19 cellular contexts compared by ENCODE assay signal in genomic region chr1:118503747-118504146, GRCh38.
"Had no signal": no experiment of that assay in that cellular context is flagged by ENCODE, and none has a peak within 500 bp of the region (broad histone marks: within the 10 kb centered on the region; RNA-seq: fewer than 3 reads in every experiment).

No MANE protein-coding gene starts in this region.

- H3K4me3 ChIP-seq: colonic mucosa, dorsolateral prefrontal cortex, esophagus muscularis mucosa, mucosa of descending colon, tibial artery had no signal

- H3K27me3 Mint-ChIP-seq: activated CD4-positive, alpha-beta memory T cell treated with anti-CD3 and anti-CD28 coated beads for 36 hours; activated naive CD4-positive, alpha-beta T cell treated with anti-CD3 and anti-CD28 coated beads, Interleukin-2, amount 10 ng/mL, durations not matched to agents 7 days and 5 days; effector memory CD8-positive, alpha-beta T cell; memory B cell; naive B cell; progenitor cell of endocrine pancreas; stimulated activated naive CD8-positive, alpha-beta T cell treated with anti-CD3 and anti-CD28 coated beads, Interleukin-15, amount 100 ng/mL, for 72 hours; T-helper 17 cell had no signal

- H3K4me1 ChIP-seq: colonic mucosa, tibial artery had no signal

- H3K4me3 Mint-ChIP-seq: activated CD4-positive, alpha-beta memory T cell treated with anti-CD3 and anti-CD28 coated beads for 36 hours; activated naive CD4-positive, alpha-beta T cell treated with anti-CD3 and anti-CD28 coated beads, Interleukin-2, amount 10 ng/mL, durations not matched to agents 7 days and 5 days; effector memory CD8-positive, alpha-beta T cell; memory B cell; naive B cell; stimulated activated effector memory CD8-positive, alpha-beta T cell treated with anti-CD3 and anti-CD28 coated beads, Interleukin-12 subunit alpha, Interleukin-12 subunit beta, amount 100 ng/mL, for 72 hours; stimulated activated naive CD8-positive, alpha-beta T cell treated with anti-CD3 and anti-CD28 coated beads, Interleukin-15, amount 100 ng/mL, for 72 hours; T-helper 17 cell had no signal

- ATAC-seq: effector memory CD8-positive, alpha-beta T cell; mucosa of descending colon; stimulated activated effector memory CD8-positive, alpha-beta T cell treated with anti-CD3 and anti-CD28 coated beads, Interleukin-12 subunit alpha, Interleukin-12 subunit beta, amount 100 ng/mL, for 72 hours; stimulated activated naive CD8-positive, alpha-beta T cell treated with anti-CD3 and anti-CD28 coated beads, Interleukin-15, amount 100 ng/mL, for 72 hours; T-helper 17 cell had no signal

- H3K4me1 Mint-ChIP-seq: activated naive CD4-positive, alpha-beta T cell treated with anti-CD3 and anti-CD28 coated beads, Interleukin-2, amount 10 ng/mL, durations not matched to agents 7 days and 5 days; memory B cell; naive B cell; stimulated activated effector memory CD8-positive, alpha-beta T cell treated with anti-CD3 and anti-CD28 coated beads, Interleukin-12 subunit alpha, Interleukin-12 subunit beta, amount 100 ng/mL, for 72 hours; stimulated activated naive CD8-positive, alpha-beta T cell treated with anti-CD3 and anti-CD28 coated beads, Interleukin-15, amount 100 ng/mL, for 72 hours; T-helper 17 cell had no signal

- H3K27ac ChIP-seq: colonic mucosa, dorsolateral prefrontal cortex, esophagus muscularis mucosa, tibial artery had no signal

- H3K27ac Mint-ChIP-seq: activated CD4-positive, alpha-beta memory T cell treated with anti-CD3 and anti-CD28 coated beads for 36 hours; activated naive CD4-positive, alpha-beta T cell treated with anti-CD3 and anti-CD28 coated beads, Interleukin-2, amount 10 ng/mL, durations not matched to agents 7 days and 5 days; effector memory CD8-positive, alpha-beta T cell; memory B cell; naive B cell; progenitor cell of endocrine pancreas; stimulated activated effector memory CD8-positive, alpha-beta T cell treated with anti-CD3 and anti-CD28 coated beads, Interleukin-12 subunit alpha, Interleukin-12 subunit beta, amount 100 ng/mL, for 72 hours; stimulated activated naive CD8-positive, alpha-beta T cell treated with anti-CD3 and anti-CD28 coated beads, Interleukin-15, amount 100 ng/mL, for 72 hours; T-helper 17 cell had no signal

- H3K36me3 Mint-ChIP-seq: activated CD4-positive, alpha-beta memory T cell treated with anti-CD3 and anti-CD28 coated beads for 36 hours; activated naive CD4-positive, alpha-beta T cell treated with anti-CD3 and anti-CD28 coated beads, Interleukin-2, amount 10 ng/mL, durations not matched to agents 7 days and 5 days; memory B cell; naive B cell; stimulated activated effector memory CD8-positive, alpha-beta T cell treated with anti-CD3 and anti-CD28 coated beads, Interleukin-12 subunit alpha, Interleukin-12 subunit beta, amount 100 ng/mL, for 72 hours had no signal

- H3K36me3 ChIP-seq: colonic mucosa, esophagus muscularis mucosa, tibial artery had no signal

- DNase-seq: activated CD4-positive, alpha-beta memory T cell treated with anti-CD3 and anti-CD28 coated beads for 36 hours; activated CD4-positive, alpha-beta T cell treated with anti-CD3 and anti-CD28 coated beads for 48 hours; activated CD4-positive, CD25-positive, alpha-beta regulatory T cell; activated naive CD4-positive, alpha-beta T cell treated with anti-CD3 and anti-CD28 coated beads, Interleukin-2, amount 10 ng/mL, durations not matched to agents 7 days and 5 days; activated T-cell treated with anti-CD3 and anti-CD28 coated beads, Interleukin-2, amount 50 U/mL, for 48 hours; amygdala; colonic mucosa; dorsolateral prefrontal cortex; effector memory CD8-positive, alpha-beta T cell; mucosa of descending colon; naive B cell; stimulated activated CD4-positive, alpha-beta T cell treated with anti-CD3 and anti-CD28 coated beads, Interleukin-1b, Interleukin-23, amount 100 ng/mL, for 48 hours; stimulated activated naive CD8-positive, alpha-beta T cell treated with anti-CD3 and anti-CD28 coated beads, Interleukin-15, amount 100 ng/mL, for 72 hours; T-helper 17 cell; tibial artery had no signal

- H3K9me3 ChIP-seq: colonic mucosa, esophagus muscularis mucosa, mucosa of descending colon, tibial artery had no signal

- H3K9me3 Mint-ChIP-seq: activated CD4-positive, alpha-beta memory T cell treated with anti-CD3 and anti-CD28 coated beads for 36 hours; memory B cell; stimulated activated naive CD8-positive, alpha-beta T cell treated with anti-CD3 and anti-CD28 coated beads, Interleukin-15, amount 100 ng/mL, for 72 hours had no signal

- H3K27me3 ChIP-seq: colonic mucosa, dorsolateral prefrontal cortex, esophagus muscularis mucosa, tibial artery had no signal
